ENCODE assay signal across 39 cellular contexts in genomic region chr16:71389330-71389729, GRCh38. TPM values are rescaled to one million over a fixed set of nuclear protein-coding genes. Genes with fewer than 3 reads are reported as not detected.
"Had no signal": no experiment of that assay in that cellular context is flagged by ENCODE, and none has a peak within 500 bp of the region (broad histone marks: within the 10 kb centered on the region; RNA-seq: fewer than 3 reads in every experiment).

No MANE protein-coding gene starts in this region.

- H3K27me3 ChIP-seq: ascending aorta, cardiac muscle cell had no signal

- H3K4me3 Mint-ChIP-seq: activated CD4-positive, alpha-beta memory T cell treated with anti-CD3 and anti-CD28 coated beads, Interleukin-2, amount 10 ng/mL, durations not matched to agents 7 days and 5 days; activated CD4-positive, alpha-beta T cell treated with anti-CD3 and anti-CD28 coated beads for 36 hours; activated CD4-positive, alpha-beta T cell treated with anti-CD3 and anti-CD28 coated beads, Interleukin-2, amount 10 ng/mL, durations not matched to agents 7 days and 5 days; activated CD8-positive, alpha-beta memory T cell treated with anti-CD3 and anti-CD28 coated beads, Interleukin-2, amount 10 ng/mL, durations not matched to agents 7 days and 5 days; activated CD8-positive, alpha-beta T cell treated with anti-CD3 and anti-CD28 coated beads, Interleukin-2, amount 10 ng/mL, durations not matched to agents 7 days and 5 days; activated naive CD4-positive, alpha-beta T cell treated with anti-CD3 and anti-CD28 coated beads, Interleukin-2, amount 10 ng/mL, durations not matched to agents 7 days and 5 days; activated naive CD4-positive, alpha-beta T cell treated with anti-CD3 and anti-CD28 coated beads, Interleukin-2, amount 50 U/mL, for 24 hours; activated naive CD8-positive, alpha-beta T cell; activated naive CD8-positive, alpha-beta T cell treated with anti-CD3 and anti-CD28 coated beads, Interleukin-2, amount 10 ng/mL, durations not matched to agents 7 days and 5 days; activated naive CD8-positive, alpha-beta T cell treated with anti-CD3 and anti-CD28 coated beads, Interleukin-2, amount 50 U/mL, for 24 hours; activated T-cell treated with anti-CD3 and anti-CD28 coated beads, Interleukin-2, amount 50 U/mL, for 24 hours; brain; central memory CD8-positive, alpha-beta T cell; T-helper 2 cell treated with Interferon-gamma antibody and Interleukin-4, amounts not matched to agents 5 μg/mL and 100 μg/mL, for 36 hours had no signal

- H3K4me1 ChIP-seq: ascending aorta had no signal

- H3K36me3 Mint-ChIP-seq: activated CD8-positive, alpha-beta memory T cell treated with anti-CD3 and anti-CD28 coated beads, Interleukin-2, amount 10 ng/mL, durations not matched to agents 7 days and 5 days; activated naive CD4-positive, alpha-beta T cell treated with anti-CD3 and anti-CD28 coated beads, Interleukin-2, amount 10 ng/mL, durations not matched to agents 7 days and 5 days; activated naive CD4-positive, alpha-beta T cell treated with anti-CD3 and anti-CD28 coated beads, Interleukin-2, amount 50 U/mL, for 24 hours; activated naive CD8-positive, alpha-beta T cell; activated naive CD8-positive, alpha-beta T cell treated with anti-CD3 and anti-CD28 coated beads, Interleukin-2, amount 10 ng/mL, durations not matched to agents 7 days and 5 days; brain had no signal

- H3K36me3 ChIP-seq: ascending aorta, cardiac muscle cell had no signal

- H3K9me3 ChIP-seq: ascending aorta had no signal

- ATAC-seq: activated CD4-positive, alpha-beta T cell treated with anti-CD3 and anti-CD28 coated beads for 36 hours; activated CD4-positive, CD25-positive, alpha-beta regulatory T cell treated with anti-CD3 and anti-CD28 coated beads, Interleukin-2, amount 50 U/mL, for 24 hours; activated CD8-positive, alpha-beta memory T cell treated with anti-CD3 and anti-CD28 coated beads, Interleukin-2, amount 10 ng/mL, durations not matched to agents 7 days and 5 days; activated CD8-positive, alpha-beta T cell treated with anti-CD3 and anti-CD28 coated beads, Interleukin-2, amount 10 ng/mL, durations not matched to agents 7 days and 5 days had no signal

- DNase-seq: activated CD4-positive, alpha-beta memory T cell treated with anti-CD3 and anti-CD28 coated beads, Interleukin-2, amount 10 ng/mL, durations not matched to agents 7 days and 5 days; activated CD4-positive, alpha-beta T cell treated with anti-CD3 and anti-CD28 coated beads for 1 hour; activated CD4-positive, alpha-beta T cell treated with anti-CD3 and anti-CD28 coated beads for 36 hours; activated CD4-positive, alpha-beta T cell treated with anti-CD3 and anti-CD28 coated beads for 48 hours; activated CD4-positive, alpha-beta T cell treated with anti-CD3 and anti-CD28 coated beads, Interleukin-2, amount 10 ng/mL, durations not matched to agents 7 days and 5 days; activated CD4-positive, alpha-beta T cell treated with anti-CD3 and anti-CD28 coated beads, Interleukin-2, amount 50 U/mL, for 48 hours; activated CD4-positive, CD25-positive, alpha-beta regulatory T cell; activated CD8-positive, alpha-beta memory T cell treated with anti-CD3 and anti-CD28 coated beads for 24 hours; activated CD8-positive, alpha-beta memory T cell treated with anti-CD3 and anti-CD28 coated beads, Interleukin-2, amount 10 ng/mL, durations not matched to agents 7 days and 5 days; activated CD8-positive, alpha-beta memory T cell treated with anti-CD3 and anti-CD28 coated beads, Interleukin-2, amount 50 U/mL, for 48 hours; activated CD8-positive, alpha-beta T cell treated with anti-CD3 and anti-CD28 coated beads, Interleukin-2, amount 10 ng/mL, durations not matched to agents 7 days and 5 days; activated effector memory CD4-positive, alpha-beta T cell treated with Interleukin-2 at 50 U/mL for 16 hours; activated gamma-delta T cell; activated naive CD4-positive, alpha-beta T cell treated with anti-CD3 and anti-CD28 coated beads, Interleukin-2, amount 10 ng/mL, durations not matched to agents 7 days and 5 days; activated naive CD4-positive, alpha-beta T cell treated with Interleukin-2 at 50 U/mL for 16 hours; activated naive CD8-positive, alpha-beta T cell treated with anti-CD3 and anti-CD28 coated beads, Interleukin-2, amount 10 ng/mL, durations not matched to agents 7 days and 5 days; activated naive CD8-positive, alpha-beta T cell treated with anti-CD3 and anti-CD28 coated beads, Interleukin-2, amount 50 U/mL, for 24 hours; activated T-cell treated with anti-CD3 and anti-CD28 coated beads, Interleukin-2, amount 50 U/mL, for 24 hours; activated T-cell treated with anti-CD3 and anti-CD28 coated beads, Interleukin-2, amount 50 U/mL, for 48 hours; amygdala; anterior cingulate cortex; caudate nucleus; cerebellar nuclear complex; T-helper 2 cell; T-helper 9 cell had no signal

- H3K4me3 ChIP-seq: ascending aorta, cardiac muscle cell had no signal

- H3K9me3 Mint-ChIP-seq: activated CD4-positive, alpha-beta memory T cell treated with anti-CD3 and anti-CD28 coated beads, Interleukin-2, amount 10 ng/mL, durations not matched to agents 7 days and 5 days; activated CD4-positive, alpha-beta T cell treated with anti-CD3 and anti-CD28 coated beads, Interleukin-2, amount 10 ng/mL, durations not matched to agents 7 days and 5 days; activated naive CD4-positive, alpha-beta T cell treated with anti-CD3 and anti-CD28 coated beads, Interleukin-2, amount 50 U/mL, for 24 hours; activated naive CD8-positive, alpha-beta T cell treated with anti-CD3 and anti-CD28 coated beads, Interleukin-2, amount 50 U/mL, for 24 hours; activated T-cell treated with anti-CD3 and anti-CD28 coated beads, Interleukin-2, amount 50 U/mL, for 24 hours; activated T-helper 2 cell treated with anti-CD3 and anti-CD28 coated beads, Interferon-gamma antibody, Interleukin-2, Interleukin-4, amounts not matched to agents 10 μg/mL and 5 μg/mL and 100 μg/mL, durations not matched to agents 14 hours and 24 hours and 36 hours; brain; central memory CD8-positive, alpha-beta T cell; T-helper 2 cell treated with Interferon-gamma antibody and Interleukin-4, amounts not matched to agents 5 μg/mL and 100 μg/mL, for 36 hours had no signal

- FAIRE-seq: bronchial epithelial cell, TTC549 had no signal

- H3K27ac ChIP-seq: ascending aorta, cardiac muscle cell, VCaP had no signal

- H3K4me1 Mint-ChIP-seq: activated CD4-positive, alpha-beta memory T cell treated with anti-CD3 and anti-CD28 coated beads, Interleukin-2, amount 10 ng/mL, durations not matched to agents 7 days and 5 days; activated naive CD8-positive, alpha-beta T cell treated with anti-CD3 and anti-CD28 coated beads, Interleukin-2, amount 50 U/mL, for 24 hours; central memory CD8-positive, alpha-beta T cell had no signal

- H3K27ac Mint-ChIP-seq: activated CD4-positive, alpha-beta memory T cell treated with anti-CD3 and anti-CD28 coated beads, Interleukin-2, amount 10 ng/mL, durations not matched to agents 7 days and 5 days; activated CD4-positive, alpha-beta T cell treated with anti-CD3 and anti-CD28 coated beads for 36 hours; activated CD4-positive, alpha-beta T cell treated with anti-CD3 and anti-CD28 coated beads, Interleukin-2, amount 10 ng/mL, durations not matched to agents 7 days and 5 days; activated CD8-positive, alpha-beta memory T cell treated with anti-CD3 and anti-CD28 coated beads, Interleukin-2, amount 10 ng/mL, durations not matched to agents 7 days and 5 days; activated CD8-positive, alpha-beta T cell treated with anti-CD3 and anti-CD28 coated beads, Interleukin-2, amount 10 ng/mL, durations not matched to agents 7 days and 5 days; activated naive CD4-positive, alpha-beta T cell treated with anti-CD3 and anti-CD28 coated beads, Interleukin-2, amount 10 ng/mL, durations not matched to agents 7 days and 5 days; activated naive CD4-positive, alpha-beta T cell treated with anti-CD3 and anti-CD28 coated beads, Interleukin-2, amount 50 U/mL, for 24 hours; activated naive CD8-positive, alpha-beta T cell; activated naive CD8-positive, alpha-beta T cell treated with anti-CD3 and anti-CD28 coated beads, Interleukin-2, amount 10 ng/mL, durations not matched to agents 7 days and 5 days; activated naive CD8-positive, alpha-beta T cell treated with anti-CD3 and anti-CD28 coated beads, Interleukin-2, amount 50 U/mL, for 24 hours; activated T-cell treated with anti-CD3 and anti-CD28 coated beads, Interleukin-2, amount 50 U/mL, for 24 hours; activated T-helper 2 cell treated with anti-CD3 and anti-CD28 coated beads, Interferon-gamma antibody, Interleukin-2, Interleukin-4, amounts not matched to agents 10 μg/mL and 5 μg/mL and 100 μg/mL, durations not matched to agents 14 hours and 24 hours and 36 hours; brain; T-helper 2 cell treated with Interferon-gamma antibody and Interleukin-4, amounts not matched to agents 5 μg/mL and 100 μg/mL, for 36 hours had no signal

RNA-seq across cellular contexts. Expression of gene CALB2, which starts 30.8 kb away (rescaled TPM):
- total RNA-seq: activated CD4-positive, alpha-beta memory T cell treated with anti-CD3 and anti-CD28 coated beads, Interleukin-2, amount 10 ng/mL, durations not matched to agents 7 days and 5 days; activated CD4-positive, alpha-beta T cell treated with anti-CD3 and anti-CD28 coated beads for 36 hours; activated CD4-positive, alpha-beta T cell treated with anti-CD3 and anti-CD28 coated beads, Interleukin-2, amount 10 ng/mL, durations not matched to agents 7 days and 5 days; activated CD8-positive, alpha-beta memory T cell treated with anti-CD3 and anti-CD28 coated beads, Interleukin-2, amount 10 ng/mL, durations not matched to agents 7 days and 5 days; activated CD8-positive, alpha-beta T cell treated with anti-CD3 and anti-CD28 coated beads, Interleukin-2, amount 10 ng/mL, durations not matched to agents 7 days and 5 days; activated naive CD8-positive, alpha-beta T cell treated with anti-CD3 and anti-CD28 coated beads, Interleukin-2, amount 10 ng/mL, durations not matched to agents 7 days and 5 days; activated T-helper 2 cell treated with anti-CD3 and anti-CD28 coated beads, Interferon-gamma antibody, Interleukin-2, Interleukin-4, amounts not matched to agents 10 μg/mL and 5 μg/mL and 100 μg/mL, durations not matched to agents 14 hours and 24 hours and 36 hours; chondrocyte had no signal

RNA-seq across cellular contexts. Expression of gene TLE7, which starts 52.5 kb away (rescaled TPM):
- total RNA-seq: activated CD4-positive, alpha-beta memory T cell treated with anti-CD3 and anti-CD28 coated beads, Interleukin-2, amount 10 ng/mL, durations not matched to agents 7 days and 5 days; activated CD4-positive, alpha-beta T cell treated with anti-CD3 and anti-CD28 coated beads for 36 hours; activated CD4-positive, alpha-beta T cell treated with anti-CD3 and anti-CD28 coated beads, Interleukin-2, amount 10 ng/mL, durations not matched to agents 7 days and 5 days; activated CD8-positive, alpha-beta memory T cell treated with anti-CD3 and anti-CD28 coated beads, Interleukin-2, amount 10 ng/mL, durations not matched to agents 7 days and 5 days; activated CD8-positive, alpha-beta T cell treated with anti-CD3 and anti-CD28 coated beads, Interleukin-2, amount 10 ng/mL, durations not matched to agents 7 days and 5 days; activated naive CD8-positive, alpha-beta T cell treated with anti-CD3 and anti-CD28 coated beads, Interleukin-2, amount 10 ng/mL, durations not matched to agents 7 days and 5 days; activated T-helper 2 cell treated with anti-CD3 and anti-CD28 coated beads, Interferon-gamma antibody, Interleukin-2, Interleukin-4, amounts not matched to agents 10 μg/mL and 5 μg/mL and 100 μg/mL, durations not matched to agents 14 hours and 24 hours and 36 hours; ascending aorta; bronchial epithelial cell; cardiac muscle cell; chondrocyte had no signal
- polyA plus RNA-seq: adipose tissue, cardiac muscle cell had no signal
